Comparison of ENCODE assay signal across 9 cellular contexts in genomic region chr1:44802306-44803061, GRCh38.
DNase-seq lines count a peak whose midpoint lies in the region; ATAC-seq, FAIRE-seq and TF ChIP-seq lines count a peak whose summit lies in the region.
"Had no signal": no experiment of that assay in that cellular context is flagged by ENCODE, and none has a peak within 500 bp of the region (broad histone marks: within the 10 kb centered on the region; RNA-seq: fewer than 3 reads in every experiment).

No MANE protein-coding gene starts in this region.

- H3K4me3 ChIP-seq in DOHH2 (ENCODE audit: low read length) (peak overlapping the region; percentile 87), WI38 (ENCODE audit: low read depth, low read length) (peak overlapping the region; percentile 91), fibroblast of mammary gland (ENCODE audit: control insufficient read depth, low read depth, low read length) (peak overlapping the region; percentile 84)

- peak overlapping the region; percentile 96 for H3K4me2 ChIP-seq in DOHH2 (ENCODE audit: low read length)

- DNase-seq in fibroblast of mammary gland (ENCODE audit: low read depth): no peak
- peak; percentile 65 for DNase-seq in pons (ENCODE audit: low spot score)
- DNase-seq in HTR-8/SVneo (ENCODE audit: insufficient read length, low spot score): no peak
- DNase-seq in cortex of kidney (lab: John Stamatoyannopoulos, UW): no peak
- no peak for DNase-seq in KG1 (lab: John Stamatoyannopoulos, UW)
- DNase-seq: SHP77 had no signal

- H3K9me3 ChIP-seq in DOHH2 (ENCODE audit: control insufficient read depth, insufficient read depth, low read length): no peaks in the 10 kb centered on the region

- H3K27ac ChIP-seq in DOHH2 (ENCODE audit: low read depth, low read length): no peak overlapping the region

- H3K79me2 ChIP-seq in DOHH2 (ENCODE audit: control insufficient read depth, low read length): peaks cover 21% of the 10 kb centered on the region

- peaks cover 42% of the 10 kb centered on the region for H3K4me1 ChIP-seq in DOHH2 (ENCODE audit: control insufficient read depth, low read length)

- H3K9me2 ChIP-seq in DOHH2 (replicated peaks; ENCODE audit: control insufficient read depth, low read length): no peaks in the 10 kb centered on the region

- peaks cover 55% of the 10 kb centered on the region for H3K36me3 ChIP-seq in DOHH2 (ENCODE audit: control insufficient read depth, low read length)

- ATAC-seq in GM21447 (IDR thresholded peaks at IDR 0.05; ENCODE audit: unreplicated experiment): no peak

- H3K27me3 ChIP-seq in DOHH2 (ENCODE audit: control insufficient read depth, low read length): no peaks in the 10 kb centered on the region

- no peaks in the 10 kb centered on the region for H4K20me1 ChIP-seq in DOHH2 (ENCODE audit: control insufficient read depth, insufficient read depth, low read depth, low read length)

- peaks cover 3% of the 10 kb centered on the region; the same call in 1 of the 2 replicates for H3F3A ChIP-seq in DOHH2 (ENCODE audit: control insufficient read depth, insufficient read depth)

- TF ChIP-seq CTCF in DOHH2 (IDR thresholded peaks at IDR 0.05; ENCODE audit: low read depth, low read length, poor library complexity, severe bottlenecking) (no peak), WI38 (IDR thresholded peaks at IDR 0.05; ENCODE audit: low read depth, low read length) (no peak), fibroblast of mammary gland (conservative IDR thresholded peaks at IDR 0.05; ENCODE audit: control insufficient read depth, insufficient read depth, low read depth, low read length) (no peak)

- no peak for FAIRE-seq in HTR-8/SVneo (lab: Jason Lieb, UNC)
